13 cellular contexts compared by ENCODE assay signal in genomic region chr21:34935452-34935851, GRCh38.
DNase-seq lines count a peak whose midpoint lies in the region; ATAC-seq lines count a peak whose summit lies in the region.
"Had no signal": no experiment of that assay in that cellular context is flagged by ENCODE, and none has a peak within 500 bp of the region (broad histone marks: within the 10 kb centered on the region; RNA-seq: fewer than 3 reads in every experiment).

No MANE protein-coding gene starts in this region.

- no peaks in the 10 kb centered on the region for H3K27me3 Mint-ChIP-seq in CD4-positive, CD25-positive, alpha-beta regulatory T cell
- H3K27me3 Mint-ChIP-seq in activated CD8-positive, alpha-beta T cell treated with anti-CD3 and anti-CD28 coated beads, Interleukin-2, amount 10 ng/mL, durations not matched to agents 7 days and 5 days (ENCODE audit: low read depth), result no peaks in the 10 kb centered on the region
- no peaks in the 10 kb centered on the region for H3K27me3 Mint-ChIP-seq in memory B cell

- no peak overlapping the region for H3K4me2 ChIP-seq in GM23248 (ENCODE audit: unreplicated experiment)

- no peaks in the 10 kb centered on the region for H3K27me3 ChIP-seq in CD4-positive, CD25-positive, alpha-beta regulatory T cell (ENCODE audit: control insufficient read depth, insufficient read depth, low read length)
- no peaks in the 10 kb centered on the region for H3K27me3 ChIP-seq in GM23248 (replicated peaks; ENCODE audit: insufficient read depth)

- H3K9me2 ChIP-seq in GM23248 (ENCODE audit: insufficient read depth), result no peaks in the 10 kb centered on the region

- H2AFZ ChIP-seq in GM23248, result no peak overlapping the region

- H3F3A ChIP-seq in GM23248 (ENCODE audit: insufficient read depth), result peaks cover 34% of the 10 kb centered on the region

- H3K36me3 Mint-ChIP-seq in CD4-positive, CD25-positive, alpha-beta regulatory T cell, result no peaks in the 10 kb centered on the region
- peaks cover 6% of the 10 kb centered on the region for H3K36me3 Mint-ChIP-seq in activated CD8-positive, alpha-beta T cell treated with anti-CD3 and anti-CD28 coated beads, Interleukin-2, amount 10 ng/mL, durations not matched to agents 7 days and 5 days (ENCODE audit: low read depth)
- peaks cover 2% of the 10 kb centered on the region for H3K36me3 Mint-ChIP-seq in memory B cell

- no peaks in the 10 kb centered on the region for H4K20me1 ChIP-seq in GM23248 (ENCODE audit: insufficient read depth)

- H3K36me3 ChIP-seq in CD4-positive, CD25-positive, alpha-beta regulatory T cell (ENCODE audit: control insufficient read depth, insufficient read depth, low read length), result no peaks in the 10 kb centered on the region
- H3K36me3 ChIP-seq in GM23248 (ENCODE audit: low read depth), result no peaks in the 10 kb centered on the region

- peaks cover 66% of the 10 kb centered on the region for H3K4me1 ChIP-seq in CD4-positive, CD25-positive, alpha-beta regulatory T cell (ENCODE audit: control insufficient read depth, insufficient read depth, low read length, poor library complexity, severe bottlenecking)
- H3K4me1 ChIP-seq in GM23248 (ENCODE audit: insufficient read depth), result peaks cover 57% of the 10 kb centered on the region

- H3K27ac Mint-ChIP-seq in CD4-positive, CD25-positive, alpha-beta regulatory T cell, result peak overlapping the region; percentile 45 to 97 (median 95)
- peak overlapping the region; percentile 39 for H3K27ac Mint-ChIP-seq in activated CD8-positive, alpha-beta T cell treated with anti-CD3 and anti-CD28 coated beads, Interleukin-2, amount 10 ng/mL, durations not matched to agents 7 days and 5 days
- peak overlapping the region; percentile 95 for H3K27ac Mint-ChIP-seq in memory B cell

- peak overlapping the region in 3 of 4 donors; percentile 39 to 81 (median 78) for H3K4me3 Mint-ChIP-seq in CD4-positive, CD25-positive, alpha-beta regulatory T cell
- H3K4me3 Mint-ChIP-seq in activated CD8-positive, alpha-beta T cell treated with anti-CD3 and anti-CD28 coated beads, Interleukin-2, amount 10 ng/mL, durations not matched to agents 7 days and 5 days, result peak overlapping the region; percentile 24
- H3K4me3 Mint-ChIP-seq in memory B cell, result no peak overlapping the region

- H3K9me3 Mint-ChIP-seq in CD4-positive, CD25-positive, alpha-beta regulatory T cell, result peaks cover 0 to 2% (median 0%) of the 10 kb centered on the region in 7 donors
- no peaks in the 10 kb centered on the region for H3K9me3 Mint-ChIP-seq in activated CD8-positive, alpha-beta T cell treated with anti-CD3 and anti-CD28 coated beads, Interleukin-2, amount 10 ng/mL, durations not matched to agents 7 days and 5 days (ENCODE audit: insufficient read depth)
- no peaks in the 10 kb centered on the region for H3K9me3 Mint-ChIP-seq in memory B cell

- peak; percentile 30 to 32 for ATAC-seq in CD4-positive, CD25-positive, alpha-beta regulatory T cell (ENCODE audit: low read depth in 2 of 2)
- ATAC-seq in activated CD8-positive, alpha-beta T cell treated with anti-CD3 and anti-CD28 coated beads, Interleukin-2, amount 10 ng/mL, durations not matched to agents 7 days and 5 days, result no peak
- ATAC-seq in memory B cell (ENCODE audit: low read depth) (no peak), GM21423 (IDR thresholded peaks at IDR 0.05; ENCODE audit: unreplicated experiment) (no peak)
- ATAC-seq: Right ventricle myocardium inferior had no signal

- in situ Hi-C loops in GM23248 (cut with MboI), result no loop called here

- DNase-seq in CD4-positive, CD25-positive, alpha-beta regulatory T cell, result peak in 1 of 3 donors; percentile 33
- DNase-seq in GM23248, result peak; percentile 43
- no peak for DNase-seq in activated CD8-positive, alpha-beta T cell treated with anti-CD3 and anti-CD28 coated beads, Interleukin-2, amount 10 ng/mL, durations not matched to agents 7 days and 5 days
- DNase-seq in memory B cell (ENCODE audit: low spot score in 2 of 2), result no peak
- DNase-seq in NCI-H2171 (lab: John Stamatoyannopoulos, UW), result no peak
- no peak for DNase-seq in mesenteric fat pad (ENCODE audit: low spot score)
- DNase-seq: activated effector memory CD4-positive, alpha-beta T cell treated with anti-CD3 and anti-CD28 coated beads, Interleukin-2, amount 50 U/mL, for 16 hours; Caco-2; cortex of kidney; NCI-H2227 treated with DMSO at 0.1 percent for 48 hours; stimulated activated CD4-positive, alpha-beta T cell treated with anti-CD3 and anti-CD28 coated beads, Interleukin-4, amount 100 ng/mL, for 1 hour had no signal

- no peaks in the 10 kb centered on the region for H3K9me3 ChIP-seq in CD4-positive, CD25-positive, alpha-beta regulatory T cell (ENCODE audit: control insufficient read depth in 2 of 2, low read length in 2 of 2)
- H3K9me3 ChIP-seq in GM23248 (ENCODE audit: low read depth), result no peaks in the 10 kb centered on the region
- H3K9me3 ChIP-seq: Caco-2 had no signal

- H3K79me2 ChIP-seq in GM23248 (ENCODE audit: insufficient read depth), result no peaks in the 10 kb centered on the region

- CTCF ChIA-PET in activated CD8-positive, alpha-beta T cell treated with anti-CD3 and anti-CD28 coated beads, Interleukin-2, amount 10 ng/mL, durations not matched to agents 7 days and 5 days (lab: Charles Lee), result interaction anchor here (0.9 to 3.8 kb wide), 13 partner anchors 11 to 212 kb away, joined by 3 to 35 read pairs (median 6); partner anchors contain the start of gene RUNX1

- peaks cover 73 to 93% (median 77%) of the 10 kb centered on the region in 4 donors for H3K4me1 Mint-ChIP-seq in CD4-positive, CD25-positive, alpha-beta regulatory T cell
- H3K4me1 Mint-ChIP-seq in activated CD8-positive, alpha-beta T cell treated with anti-CD3 and anti-CD28 coated beads, Interleukin-2, amount 10 ng/mL, durations not matched to agents 7 days and 5 days (ENCODE audit: low read depth), result peaks cover 58% of the 10 kb centered on the region
- H3K4me1 Mint-ChIP-seq in memory B cell, result peaks cover 41% of the 10 kb centered on the region

- no peak overlapping the region for H3K9ac ChIP-seq in GM23248

- peak overlapping the region; percentile 84 for H3K4me3 ChIP-seq in CD4-positive, CD25-positive, alpha-beta regulatory T cell (ENCODE audit: low read depth, low read length)
- H3K4me3 ChIP-seq in GM23248, result no peak overlapping the region

- POLR2A ChIA-PET in activated CD8-positive, alpha-beta T cell treated with anti-CD3 and anti-CD28 coated beads, Interleukin-2, amount 10 ng/mL, durations not matched to agents 7 days and 5 days (lab: Charles Lee), result interaction anchor here (0.7 to 2.0 kb wide), 6 partner anchors 46 to 117 kb away, joined by 3 to 6 read pairs (median 4); no protein-coding TSS in a partner anchor

- WGBS in GM23248 (ENCODE audit: low coverage in 1 of 2, low lambda C conversion rate in 2 of 2, missing lambda C conversion rate in 2 of 2), 2 experiments, result 94 to 100% methylated on average over 1 of the region's 1 CpG

- peak overlapping the region; percentile 89 for H3K27ac ChIP-seq in CD4-positive, CD25-positive, alpha-beta regulatory T cell (ENCODE audit: insufficient read depth, low read length, poor library complexity, severe bottlenecking)
- H3K27ac ChIP-seq in GM23248, result no peak overlapping the region

Comparison
In these comparisons a context has a peak if more than half of its experiments do, and no peak if none do; other contexts are left out.
1. ATAC-seq: peak in CD4-positive, CD25-positive, alpha-beta regulatory T cell (2 of 2); none in activated CD8-positive, alpha-beta T cell treated with anti-CD3 and anti-CD28 coated beads, Interleukin-2, amount 10 ng/mL, durations not matched to agents 7 days and 5 days (single experiment), memory B cell (single experiment) and GM21423 (single experiment).
2. H3K27ac Mint-ChIP-seq: peak in every context shown above with its lines; median percentile 95 in CD4-positive, CD25-positive, alpha-beta regulatory T cell; 95 in memory B cell; 39 in activated CD8-positive, alpha-beta T cell treated with anti-CD3 and anti-CD28 coated beads, Interleukin-2, amount 10 ng/mL, durations not matched to agents 7 days and 5 days.